Comparison of ENCODE assay signal across 11 cellular contexts in the genomic region with DNA sequence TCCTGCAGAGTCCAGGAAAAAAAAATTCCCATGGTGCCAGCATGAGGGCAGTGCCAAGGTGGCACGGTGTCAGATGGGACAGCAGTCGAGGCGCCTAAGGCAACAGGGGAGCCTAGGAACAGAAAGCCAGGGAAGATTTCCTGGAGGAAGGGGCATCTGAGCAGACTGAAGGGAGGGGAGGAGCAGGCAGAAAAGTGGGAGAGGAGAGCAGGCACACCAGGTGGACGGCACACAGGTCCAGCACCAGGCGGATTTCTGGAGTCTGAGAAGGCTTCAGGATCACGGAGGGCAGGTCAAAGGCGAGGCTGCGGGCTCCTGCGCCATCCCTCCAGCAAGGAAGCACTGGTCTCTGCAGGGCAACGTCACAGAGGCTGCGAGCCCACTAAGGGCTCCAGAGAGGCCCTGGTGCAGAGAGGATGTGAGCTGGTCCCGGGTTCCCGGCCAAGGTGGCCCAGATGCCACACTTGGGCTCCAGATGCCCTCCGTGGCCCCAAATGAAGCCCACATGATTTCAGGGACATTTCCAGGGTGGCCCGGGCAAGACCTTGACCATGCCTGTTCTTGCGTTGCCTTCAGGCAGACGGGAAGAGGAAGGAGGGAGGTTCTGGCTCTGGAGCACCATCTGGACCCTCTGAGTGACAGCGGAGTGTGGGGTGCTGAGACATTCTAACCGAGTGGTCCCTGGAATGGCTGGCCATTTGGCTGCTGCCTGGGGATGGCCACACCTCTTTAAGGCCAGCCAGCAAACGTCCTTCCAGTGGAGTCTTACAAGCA. TPM values are rescaled to one million over a fixed set of nuclear protein-coding genes. Genes with fewer than 3 reads are reported as not detected.
DNase-seq lines count a peak whose midpoint lies in the region; ATAC-seq and TF ChIP-seq lines count a peak whose summit lies in the region.
"Had no signal": no experiment of that assay in that cellular context is flagged by ENCODE, and none has a peak within 500 bp of the region (broad histone marks: within the 10 kb centered on the region; RNA-seq: fewer than 3 reads in every experiment).

No MANE protein-coding gene starts in this region.

- H3K27me3 ChIP-seq in sigmoid colon, result no peaks in the 10 kb centered on the region

- ATAC-seq in activated T-cell treated with anti-CD3 and anti-CD28 coated beads, Interleukin-2, amount 50 U/mL, for 72 hours (replicated peaks in 1 of 2), result no peak
- no peak for ATAC-seq in GM18519 (IDR thresholded peaks at IDR 0.05; ENCODE audit: low FRiP score, unreplicated experiment)

- H3K9me3 Mint-ChIP-seq in activated T-cell treated with anti-CD3 and anti-CD28 coated beads, Interleukin-2, amount 50 U/mL, for 24 hours, result no peaks in the 10 kb centered on the region
- H3K9me3 Mint-ChIP-seq in activated T-cell treated with anti-CD3 and anti-CD28 coated beads, Interleukin-2, amount 50 U/mL, for 72 hours, result no peaks in the 10 kb centered on the region
- no peaks in the 10 kb centered on the region for H3K9me3 Mint-ChIP-seq in activated naive CD8-positive, alpha-beta T cell (ENCODE audit: low read depth)

- no peaks in the 10 kb centered on the region for H3K27me3 Mint-ChIP-seq in activated T-cell treated with anti-CD3 and anti-CD28 coated beads, Interleukin-2, amount 50 U/mL, for 24 hours
- no peaks in the 10 kb centered on the region for H3K27me3 Mint-ChIP-seq in activated T-cell treated with anti-CD3 and anti-CD28 coated beads, Interleukin-2, amount 50 U/mL, for 72 hours (ENCODE audit: low read depth)
- H3K27me3 Mint-ChIP-seq in activated naive CD8-positive, alpha-beta T cell, result no peaks in the 10 kb centered on the region

- no peak overlapping the region for H3K4me3 ChIP-seq in sigmoid colon

- H3K4me1 Mint-ChIP-seq in activated T-cell treated with anti-CD3 and anti-CD28 coated beads, Interleukin-2, amount 50 U/mL, for 24 hours (ENCODE audit: low read depth), result peaks cover 60% of the 10 kb centered on the region
- peaks cover 63% of the 10 kb centered on the region for H3K4me1 Mint-ChIP-seq in activated T-cell treated with anti-CD3 and anti-CD28 coated beads, Interleukin-2, amount 50 U/mL, for 72 hours (ENCODE audit: low read depth)
- peaks cover 46% of the 10 kb centered on the region for H3K4me1 Mint-ChIP-seq in activated naive CD8-positive, alpha-beta T cell (ENCODE audit: low read depth)

- intact Hi-C loops in sigmoid colon (cut with DNase I), result no loop called here

- 88% methylated on average over 20 of the region's 20 CpGs for WGBS in sigmoid colon, 2 donors

- H3K36me3 ChIP-seq in sigmoid colon, result no peaks in the 10 kb centered on the region

- peaks cover 0 to 83% (median 65%) of the 10 kb centered on the region in 4 donors for H3K4me1 ChIP-seq in sigmoid colon

- H3K27ac ChIP-seq in sigmoid colon, result peak overlapping the region in 1 of 4 donors; percentile 71

- TF ChIP-seq CTCF in sigmoid colon (IDR thresholded peaks at IDR 0.05), result no peak

- no peak overlapping the region for H3K4me3 Mint-ChIP-seq in activated T-cell treated with anti-CD3 and anti-CD28 coated beads, Interleukin-2, amount 50 U/mL, for 24 hours
- H3K4me3 Mint-ChIP-seq in activated T-cell treated with anti-CD3 and anti-CD28 coated beads, Interleukin-2, amount 50 U/mL, for 72 hours, result peak overlapping the region in 1 of 2 donors; percentile 24
- H3K4me3 Mint-ChIP-seq in activated naive CD8-positive, alpha-beta T cell, result peak overlapping the region; percentile 77

- H3K36me3 Mint-ChIP-seq in activated T-cell treated with anti-CD3 and anti-CD28 coated beads, Interleukin-2, amount 50 U/mL, for 24 hours (ENCODE audit: low read depth), result peaks cover 22% of the 10 kb centered on the region
- H3K36me3 Mint-ChIP-seq in activated T-cell treated with anti-CD3 and anti-CD28 coated beads, Interleukin-2, amount 50 U/mL, for 72 hours (ENCODE audit: insufficient read depth in 2 of 2), result peaks cover 0 to 1% of the 10 kb centered on the region in 2 donors
- H3K36me3 Mint-ChIP-seq in activated naive CD8-positive, alpha-beta T cell, result no peaks in the 10 kb centered on the region

- H3K9me3 ChIP-seq in sigmoid colon, result no peaks in the 10 kb centered on the region

- H3K27ac Mint-ChIP-seq in activated T-cell treated with anti-CD3 and anti-CD28 coated beads, Interleukin-2, amount 50 U/mL, for 24 hours, result no peak overlapping the region
- no peak overlapping the region for H3K27ac Mint-ChIP-seq in activated T-cell treated with anti-CD3 and anti-CD28 coated beads, Interleukin-2, amount 50 U/mL, for 72 hours
- no peak overlapping the region for H3K27ac Mint-ChIP-seq in activated naive CD8-positive, alpha-beta T cell

- no peak for TF ChIP-seq POLR2A in sigmoid colon (IDR thresholded peaks at IDR 0.05)

- no peak for TF ChIP-seq EP300 in sigmoid colon (IDR thresholded peaks at IDR 0.05)

- peak; percentile 24 for DNase-seq in activated T-cell treated with anti-CD3 and anti-CD28 coated beads, Interleukin-2, amount 50 U/mL, for 24 hours
- no peak for DNase-seq in activated T-cell treated with anti-CD3 and anti-CD28 coated beads, Interleukin-2, amount 50 U/mL, for 72 hours
- peak; percentile 2 for DNase-seq in iPS-NIHi11 (ENCODE audit: low spot score)
- peak; percentile 60 for DNase-seq in sigmoid colon
- DNase-seq in SKM-1 treated with dmso at 0.1 percent for 144 hours (lab: John Stamatoyannopoulos, UW; ENCODE audit: unreplicated experiment), result no peak
- no peak for DNase-seq in anterior cingulate cortex (lab: John Stamatoyannopoulos, UW)
- DNase-seq: erythroblast, NCI-H1417 treated with DMSO at 0.1 percent for 48 hours, SHP77 treated with DMSO at 0.1 percent for 48 hours had no signal

RNA-seq across cellular contexts. Expression of a gene that starts 4.1 kb away (rescaled TPM):
- 10 to 100 TPM; 10.6 to 11.3 TPM for total RNA-seq in activated T-cell treated with anti-CD3 and anti-CD28 coated beads, Interleukin-2, amount 50 U/mL, for 72 hours
- total RNA-seq in sigmoid colon, result 10 to 100 TPM; 13.2 to 27.4 (median 17.1) TPM
- 10 to 100 TPM; 12.0 to 25.1 (median 12.7) TPM for polyA plus RNA-seq in sigmoid colon

Comparison
In these comparisons a context has a peak if more than half of its experiments do, and no peak if none do; other contexts are left out.
1. DNase-seq: peak in activated T-cell treated with anti-CD3 and anti-CD28 coated beads, Interleukin-2, amount 50 U/mL, for 24 hours (single experiment), iPS-NIHi11 (single experiment) and sigmoid colon (single experiment); none in activated T-cell treated with anti-CD3 and anti-CD28 coated beads, Interleukin-2, amount 50 U/mL, for 72 hours (0 of 2), SKM-1 treated with dmso at 0.1 percent for 144 hours (single experiment) and anterior cingulate cortex (0 of 58).